Comparison of ENCODE assay signal across 8 cellular contexts in the genomic region with DNA sequence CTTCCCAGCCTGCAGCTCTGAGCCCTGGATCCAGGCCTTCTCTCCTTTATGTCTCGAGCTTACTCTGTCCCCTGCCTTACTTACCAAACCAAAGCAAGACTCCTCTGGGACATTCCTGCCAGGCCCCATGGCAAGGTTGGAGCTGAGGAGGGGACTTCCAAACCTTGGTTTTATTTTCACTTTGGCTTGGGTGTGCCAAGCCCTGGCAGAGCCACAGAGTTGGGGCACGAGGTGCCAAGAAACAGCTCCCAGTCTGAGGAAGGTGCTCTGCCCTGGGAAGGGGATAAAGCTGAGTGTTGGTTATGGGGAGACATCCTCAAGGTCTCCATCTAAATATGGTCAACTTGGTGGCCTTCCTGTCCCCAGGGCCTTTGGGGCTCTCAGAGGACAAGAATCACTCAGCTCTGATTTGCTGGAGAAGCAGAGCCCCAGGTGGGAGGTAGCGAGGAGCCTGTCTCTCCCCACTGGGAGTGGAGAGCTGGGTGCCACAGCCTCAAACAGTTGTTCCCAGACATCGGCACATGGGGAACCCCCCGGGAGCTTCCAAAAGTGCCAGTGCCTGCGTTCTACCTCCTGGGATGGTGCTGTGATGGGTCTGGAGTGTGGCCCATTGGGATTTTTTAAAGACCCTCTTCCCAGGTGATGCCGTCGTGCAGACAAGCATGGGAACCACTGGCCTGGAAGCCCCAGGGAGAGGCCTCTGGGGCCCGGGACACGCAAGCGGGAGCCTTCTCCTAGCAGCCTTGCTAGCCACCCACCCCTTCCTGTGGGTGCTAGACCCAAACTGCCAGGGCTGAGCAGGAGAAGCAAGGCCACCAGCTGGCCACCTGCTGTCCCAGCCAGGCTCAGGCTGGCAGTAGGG. TPM values are rescaled to one million over a fixed set of nuclear protein-coding genes. Genes with fewer than 3 reads are reported as not detected.
DNase-seq lines count a peak whose midpoint lies in the region; ATAC-seq and TF ChIP-seq lines count a peak whose summit lies in the region.

No MANE protein-coding gene starts in this region.

- peaks cover 47% of the 10 kb centered on the region for H3K36me3 Mint-ChIP-seq in central memory CD8-positive, alpha-beta T cell (ENCODE audit: insufficient read depth)
- no peaks in the 10 kb centered on the region for H3K36me3 Mint-ChIP-seq in type B pancreatic cell
- H3K36me3 Mint-ChIP-seq in mesothelial cell of epicardium, result no peaks in the 10 kb centered on the region

- no peaks in the 10 kb centered on the region for H3K9me2 ChIP-seq in Loucy (replicated peaks; ENCODE audit: low read depth, low read length)

- ATAC-seq in central memory CD8-positive, alpha-beta T cell (replicated peaks; ENCODE audit: extremely low read depth, poor library complexity, severe bottlenecking), result peak; percentile 44

- peak overlapping the region; percentile 97 for H3K27ac Mint-ChIP-seq in central memory CD8-positive, alpha-beta T cell (ENCODE audit: low read depth)
- no peak overlapping the region for H3K27ac Mint-ChIP-seq in type B pancreatic cell
- H3K27ac Mint-ChIP-seq in mesothelial cell of epicardium, result no peak overlapping the region

- CTCF ChIA-PET in GM10248 (lab: Yijun Ruan, JAX), result interaction anchor here (1.0 to 2.4 kb wide), 9 partner anchors 10 to 46 kb away, joined by 3 to 16 read pairs (median 4); no protein-coding TSS in a partner anchor

- no peaks in the 10 kb centered on the region for H3K27me3 ChIP-seq in Loucy (ENCODE audit: insufficient read depth, low read length, poor library complexity, severe bottlenecking)

- no peaks in the 10 kb centered on the region for H3K36me3 ChIP-seq in Loucy (ENCODE audit: insufficient read depth, low read length)

- no peak for TF ChIP-seq CTCF in GM10248 (IDR thresholded peaks at IDR 0.05; ENCODE audit: control extremely low read depth, extremely low read depth, low read depth, missing control alignments)
- TF ChIP-seq CTCF in Loucy (conservative IDR thresholded peaks at IDR 0.05; ENCODE audit: low read length), result no peak
- no peak for TF ChIP-seq CTCF in type B pancreatic cell (conservative IDR thresholded peaks at IDR 0.05)
- TF ChIP-seq CTCF in mesothelial cell of epicardium (IDR thresholded peaks at IDR 0.05; ENCODE audit: unreplicated experiment), result no peak

- H3K4me1 ChIP-seq in Loucy (ENCODE audit: insufficient read depth, low read length, poor library complexity, severe bottlenecking), result peaks cover 38% of the 10 kb centered on the region

- DNase-seq in GM10248 (ENCODE audit: extremely low spot score) (peak; percentile 56), posterior vena cava (ENCODE audit: low spot score) (peak; percentile 70), NCI-H526 (lab: John Stamatoyannopoulos, UW) (no peak), SW480 (ENCODE audit: low spot score) (no peak), type B pancreatic cell (ENCODE audit: extremely low spot score, unreplicated experiment) (no peak), mesothelial cell of epicardium (ENCODE audit: low spot score in 2 of 2, unreplicated experiment in 2 of 2) (no peak)
- DNase-seq in central memory CD8-positive, alpha-beta T cell (ENCODE audit: low spot score in 2 of 2), result no peak

- H3K4me3 ChIP-seq in Loucy (ENCODE audit: low read length, poor library complexity, severe bottlenecking), result no peak overlapping the region

- H3K4me3 Mint-ChIP-seq in central memory CD8-positive, alpha-beta T cell, result peak overlapping the region; percentile 77
- H3K4me3 Mint-ChIP-seq in type B pancreatic cell (no peak overlapping the region), mesothelial cell of epicardium (no peak overlapping the region)

- H2AFZ ChIP-seq in Loucy (ENCODE audit: low read length), result no peak overlapping the region

- peaks cover 3% of the 10 kb centered on the region for H3F3A ChIP-seq in Loucy (ENCODE audit: low read depth)

- H3K27me3 Mint-ChIP-seq in central memory CD8-positive, alpha-beta T cell, result no peaks in the 10 kb centered on the region
- H3K27me3 Mint-ChIP-seq in type B pancreatic cell (peaks cover 20% of the 10 kb centered on the region), mesothelial cell of epicardium (ENCODE audit: low read depth) (peaks cover 24% of the 10 kb centered on the region)

- H3K9me3 ChIP-seq in Loucy (ENCODE audit: insufficient read depth, low read depth, low read length), result no peaks in the 10 kb centered on the region

- H3K9ac ChIP-seq in Loucy (ENCODE audit: low read depth, low read length, poor library complexity, severe bottlenecking), result peak overlapping the region; percentile 48

- H3K9me3 Mint-ChIP-seq in central memory CD8-positive, alpha-beta T cell, result no peaks in the 10 kb centered on the region
- no peaks in the 10 kb centered on the region for H3K9me3 Mint-ChIP-seq in type B pancreatic cell
- no peaks in the 10 kb centered on the region for H3K9me3 Mint-ChIP-seq in mesothelial cell of epicardium

- intact Hi-C loops in posterior vena cava (cut with DNase I), result no loop called here

- peak overlapping the region; percentile 51 for H3K4me2 ChIP-seq in Loucy (ENCODE audit: low read depth, low read length, poor library complexity, severe bottlenecking)

- H4K20me1 ChIP-seq in Loucy (ENCODE audit: insufficient read depth, low read length, poor library complexity, severe bottlenecking), result no peaks in the 10 kb centered on the region

- POLR2A ChIA-PET in GM10248 (lab: Yijun Ruan, JAX), result interaction anchor here (1.1 to 1.4 kb wide), 3 partner anchors 10 to 68 kb away, joined by 3 to 7 read pairs (median 5); a partner anchor contains a TSS

- peaks cover 69% of the 10 kb centered on the region for H3K79me2 ChIP-seq in Loucy (ENCODE audit: insufficient read depth, low read length)

- peaks cover 93% of the 10 kb centered on the region for H3K4me1 Mint-ChIP-seq in central memory CD8-positive, alpha-beta T cell
- no peaks in the 10 kb centered on the region for H3K4me1 Mint-ChIP-seq in type B pancreatic cell (ENCODE audit: unreplicated experiment)
- peaks cover 2% of the 10 kb centered on the region for H3K4me1 Mint-ChIP-seq in mesothelial cell of epicardium

RNA-seq across cellular contexts. Expression of a gene that starts 10.3 kb away (rescaled TPM):
- total RNA-seq in posterior vena cava (10 to 100 TPM; 37.8 to 53.2 TPM), type B pancreatic cell (ENCODE audit: low replicate concordance) (1.7 and 2.7 TPM in 2 replicates), mesothelial cell of epicardium (1.7 to 3.7 TPM (median 1.8 TPM) in 3 replicates)

RNA-seq across cellular contexts. Expression of a gene that starts 37.9 kb away (rescaled TPM):
- total RNA-seq in posterior vena cava (under 1 TPM in 1 of 2 donors, not detected in 1; 0.60 TPM), type B pancreatic cell (ENCODE audit: low replicate concordance) (not detected in 2 replicates), mesothelial cell of epicardium (0.13 TPM in 1 of 3 replicates, not detected in the others)

Comparison
In these comparisons a context has a peak if more than half of its experiments do, and no peak if none do; other contexts are left out.
1. DNase-seq: peak in GM10248 (single experiment) and posterior vena cava (single experiment); none in central memory CD8-positive, alpha-beta T cell (0 of 2), NCI-H526 (0 of 2), SW480 (single experiment), type B pancreatic cell (single experiment) and mesothelial cell of epicardium (0 of 2).